ENCODE assay signal across 12 cellular contexts in genomic region chr13:79226938-79227337, GRCh38.
A peak's percentile ranks its signal among the peaks of the same experiment; 100 is the strongest.
DNase-seq lines count a peak whose midpoint lies in the region; ATAC-seq and TF ChIP-seq lines count a peak whose summit lies in the region.
"Had no signal": no experiment of that assay in that cellular context is flagged by ENCODE, and none has a peak within 500 bp of the region (broad histone marks: within the 10 kb centered on the region; RNA-seq: fewer than 3 reads in every experiment).

No MANE protein-coding gene starts in this region.

- no peaks in the 10 kb centered on the region for H3K4me1 ChIP-seq in adrenal gland (replicated peaks in 1 of 2)
- H3K4me1 ChIP-seq: upper lobe of right lung had no signal

- CTCF ChIA-PET in activated CD8-positive, alpha-beta memory T cell treated with anti-CD3 and anti-CD28 coated beads, Interleukin-2, amount 10 ng/mL, durations not matched to agents 7 days and 5 days (lab: Charles Lee), result interaction anchor here (0.8 kb wide), 1 partner anchor 12 kb away, joined by 3 read pairs; no protein-coding TSS in a partner anchor

- H3K4me3 ChIP-seq in WERI-Rb-1 (ENCODE audit: low read depth, low read length) (no peak overlapping the region), adrenal gland (no peak overlapping the region)
- H3K4me3 ChIP-seq: upper lobe of right lung had no signal

- TF ChIP-seq POLR2A in adrenal gland (IDR thresholded peaks at IDR 0.05), result no peak

- 56 to 71% (median 61%) methylated on average over 7 of the region's 7 CpGs for WGBS in adrenal gland, 4 donors

- intact Hi-C loops in adrenal gland (cut with DNase I), result no loop called here

- peak; percentile 25 for ATAC-seq in HG02798 (IDR thresholded peaks at IDR 0.05; ENCODE audit: poor library complexity, unreplicated experiment)
- no peak for ATAC-seq in activated CD8-positive, alpha-beta memory T cell treated with anti-CD3 and anti-CD28 coated beads, Interleukin-2, amount 10 ng/mL, durations not matched to agents 7 days and 5 days
- no peak for ATAC-seq in stimulated activated effector memory CD8-positive, alpha-beta T cell treated with anti-CD3 and anti-CD28 coated beads, Interleukin-12 subunit alpha, Interleukin-12 subunit beta, amount 100 ng/mL, for 72 hours
- ATAC-seq: upper lobe of right lung had no signal

- no peaks in the 10 kb centered on the region for H3K36me3 ChIP-seq in WERI-Rb-1
- H3K36me3 ChIP-seq in adrenal gland (replicated peaks in 1 of 2), result no peaks in the 10 kb centered on the region
- H3K36me3 ChIP-seq: upper lobe of right lung had no signal

- no peak overlapping the region for H3K4me3 Mint-ChIP-seq in activated CD8-positive, alpha-beta memory T cell treated with anti-CD3 and anti-CD28 coated beads, Interleukin-2, amount 10 ng/mL, durations not matched to agents 7 days and 5 days
- no peak overlapping the region for H3K4me3 Mint-ChIP-seq in stimulated activated effector memory CD8-positive, alpha-beta T cell treated with anti-CD3 and anti-CD28 coated beads, Interleukin-12 subunit alpha, Interleukin-12 subunit beta, amount 100 ng/mL, for 72 hours

- H3K27ac ChIP-seq in WERI-Rb-1 (no peak overlapping the region), adrenal gland (no peak overlapping the region)
- H3K27ac ChIP-seq: upper lobe of right lung had no signal

- H3K27me3 Mint-ChIP-seq in activated CD8-positive, alpha-beta memory T cell treated with anti-CD3 and anti-CD28 coated beads, Interleukin-2, amount 10 ng/mL, durations not matched to agents 7 days and 5 days, result peaks cover 9% of the 10 kb centered on the region

- H3K9me3 Mint-ChIP-seq in activated CD8-positive, alpha-beta memory T cell treated with anti-CD3 and anti-CD28 coated beads, Interleukin-2, amount 10 ng/mL, durations not matched to agents 7 days and 5 days (ENCODE audit: low read depth), result no peaks in the 10 kb centered on the region
- H3K9me3 Mint-ChIP-seq in stimulated activated effector memory CD8-positive, alpha-beta T cell treated with anti-CD3 and anti-CD28 coated beads, Interleukin-12 subunit alpha, Interleukin-12 subunit beta, amount 100 ng/mL, for 72 hours, result no peaks in the 10 kb centered on the region

- peaks cover 2% of the 10 kb centered on the region for H3K36me3 Mint-ChIP-seq in activated CD8-positive, alpha-beta memory T cell treated with anti-CD3 and anti-CD28 coated beads, Interleukin-2, amount 10 ng/mL, durations not matched to agents 7 days and 5 days
- no peaks in the 10 kb centered on the region for H3K36me3 Mint-ChIP-seq in stimulated activated effector memory CD8-positive, alpha-beta T cell treated with anti-CD3 and anti-CD28 coated beads, Interleukin-12 subunit alpha, Interleukin-12 subunit beta, amount 100 ng/mL, for 72 hours

- peak; percentile 40 for DNase-seq in NOMO-1 treated with DMSO at 0.1 percent for 48 hours (lab: John Stamatoyannopoulos, UW; ENCODE audit: unreplicated experiment)
- no peak for DNase-seq in NOMO-1 (lab: John Stamatoyannopoulos, UW; ENCODE audit: unreplicated experiment in 2 of 2)
- DNase-seq in NCI-H1092 (lab: John Stamatoyannopoulos, UW), result peak; percentile 73
- no peak for DNase-seq in activated CD8-positive, alpha-beta memory T cell treated with anti-CD3 and anti-CD28 coated beads, Interleukin-2, amount 10 ng/mL, durations not matched to agents 7 days and 5 days
- no peak for DNase-seq in WERI-Rb-1
- no peak for DNase-seq in adrenal gland
- no peak for DNase-seq in stimulated activated effector memory CD8-positive, alpha-beta T cell treated with anti-CD3 and anti-CD28 coated beads, Interleukin-12 subunit alpha, Interleukin-12 subunit beta, amount 100 ng/mL, for 72 hours (ENCODE audit: low spot score in 2 of 2)
- DNase-seq: activated CD4-positive, CD25-positive, alpha-beta regulatory T cell treated with anti-CD3 and anti-CD28 coated beads, Interleukin-2, amount 50 U/mL, for 72 hours; activated naive CD4-positive, alpha-beta T cell; mammary epithelial cell; upper lobe of right lung had no signal

- peaks cover 3% of the 10 kb centered on the region for H3K4me1 Mint-ChIP-seq in activated CD8-positive, alpha-beta memory T cell treated with anti-CD3 and anti-CD28 coated beads, Interleukin-2, amount 10 ng/mL, durations not matched to agents 7 days and 5 days
- H3K4me1 Mint-ChIP-seq in stimulated activated effector memory CD8-positive, alpha-beta T cell treated with anti-CD3 and anti-CD28 coated beads, Interleukin-12 subunit alpha, Interleukin-12 subunit beta, amount 100 ng/mL, for 72 hours, result no peaks in the 10 kb centered on the region

- TF ChIP-seq CTCF in WERI-Rb-1 (IDR thresholded peaks at IDR 0.05; ENCODE audit: low read depth, low read length), result no peak
- TF ChIP-seq CTCF in adrenal gland (IDR thresholded peaks at IDR 0.05), result no peak

- H3K27ac Mint-ChIP-seq in activated CD8-positive, alpha-beta memory T cell treated with anti-CD3 and anti-CD28 coated beads, Interleukin-2, amount 10 ng/mL, durations not matched to agents 7 days and 5 days, result no peak overlapping the region
- H3K27ac Mint-ChIP-seq in stimulated activated effector memory CD8-positive, alpha-beta T cell treated with anti-CD3 and anti-CD28 coated beads, Interleukin-12 subunit alpha, Interleukin-12 subunit beta, amount 100 ng/mL, for 72 hours, result no peak overlapping the region

- H3K9me3 ChIP-seq in WERI-Rb-1 (ENCODE audit: severe bottlenecking) (no peaks in the 10 kb centered on the region), adrenal gland (replicated peaks in 1 of 3) (no peaks in the 10 kb centered on the region)
- H3K9me3 ChIP-seq: upper lobe of right lung had no signal

- no peaks in the 10 kb centered on the region for H3K27me3 ChIP-seq in WERI-Rb-1 (ENCODE audit: insufficient read depth, low read depth, severe bottlenecking)
- no peaks in the 10 kb centered on the region for H3K27me3 ChIP-seq in adrenal gland
- H3K27me3 ChIP-seq: upper lobe of right lung had no signal

Comparison
In these comparisons a context has a peak if more than half of its experiments do, and no peak if none do; other contexts are left out.
1. DNase-seq: peak in NOMO-1 treated with DMSO at 0.1 percent for 48 hours (single experiment) and NCI-H1092 (single experiment); none in NOMO-1 (0 of 2), activated CD8-positive, alpha-beta memory T cell treated with anti-CD3 and anti-CD28 coated beads, Interleukin-2, amount 10 ng/mL, durations not matched to agents 7 days and 5 days (single experiment), WERI-Rb-1 (single experiment), adrenal gland (0 of 7) and stimulated activated effector memory CD8-positive, alpha-beta T cell treated with anti-CD3 and anti-CD28 coated beads, Interleukin-12 subunit alpha, Interleukin-12 subunit beta, amount 100 ng/mL, for 72 hours (0 of 2).